In the genomic region with DNA sequence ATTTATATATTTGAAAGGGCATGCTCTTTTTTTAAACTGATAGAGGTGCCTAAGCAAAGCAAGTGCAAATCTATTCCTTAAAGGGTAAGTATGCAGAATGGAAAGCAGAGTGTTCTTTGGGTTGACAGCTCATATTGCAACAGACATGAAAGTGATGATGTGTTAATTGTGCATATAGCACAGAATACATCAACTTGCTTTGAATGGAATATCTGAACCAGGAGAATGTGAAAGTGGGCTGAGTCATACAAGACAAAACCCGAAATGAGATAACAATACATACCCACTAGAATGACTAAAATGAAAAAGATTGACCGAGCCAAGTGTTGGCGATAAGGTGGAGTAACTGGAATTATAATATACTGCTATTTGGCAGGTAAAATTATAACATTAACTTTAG, we compare ENCODE assay signal across 22 cellular contexts. TPM values are rescaled to one million over a fixed set of nuclear protein-coding genes. Genes with fewer than 3 reads are reported as not detected.
A peak's percentile ranks its signal among the peaks of the same experiment; 100 is the strongest.
DNase-seq lines count a peak whose midpoint lies in the region; FAIRE-seq and TF ChIP-seq lines count a peak whose summit lies in the region.
"Had no signal": no experiment of that assay in that cellular context is flagged by ENCODE, and none has a peak within 500 bp of the region (broad histone marks: within the 10 kb centered on the region; RNA-seq: fewer than 3 reads in every experiment).

No MANE protein-coding gene starts in this region.

- H3K4me3 Mint-ChIP-seq in activated T-cell treated with anti-CD3 and anti-CD28 coated beads, Interleukin-2, amount 50 U/mL, for 24 hours: no peak overlapping the region
- H3K4me3 Mint-ChIP-seq in type B pancreatic cell: no peak overlapping the region
- H3K4me3 Mint-ChIP-seq: CD4-positive, alpha-beta T cell had no signal

- no peaks in the 10 kb centered on the region for H3K9me3 Mint-ChIP-seq in activated T-cell treated with anti-CD3 and anti-CD28 coated beads, Interleukin-2, amount 50 U/mL, for 24 hours
- H3K9me3 Mint-ChIP-seq in type B pancreatic cell: peaks cover 5% of the 10 kb centered on the region
- H3K9me3 Mint-ChIP-seq: CD4-positive, alpha-beta T cell had no signal

- H3K27me3 Mint-ChIP-seq in activated T-cell treated with anti-CD3 and anti-CD28 coated beads, Interleukin-2, amount 50 U/mL, for 24 hours: peaks cover 40% of the 10 kb centered on the region
- peaks cover 81% of the 10 kb centered on the region for H3K27me3 Mint-ChIP-seq in type B pancreatic cell

- FAIRE-seq in GM12891 (lab: Jason Lieb, UNC): peak; percentile 13
- no peak for FAIRE-seq in D721Med (lab: Jason Lieb, UNC)

- TF ChIP-seq POLR2A in GM12891 (IDR thresholded peaks at IDR 0.05; ENCODE audit: low read depth, low read length): no peak
- TF ChIP-seq POLR2A in erythroblast (IDR thresholded peaks at IDR 0.05; ENCODE audit: low read length): no peak

- H3K36me3 Mint-ChIP-seq in activated T-cell treated with anti-CD3 and anti-CD28 coated beads, Interleukin-2, amount 50 U/mL, for 24 hours (ENCODE audit: low read depth): no peaks in the 10 kb centered on the region
- no peaks in the 10 kb centered on the region for H3K36me3 Mint-ChIP-seq in type B pancreatic cell

- peak overlapping the region; percentile 63 for H3K27ac Mint-ChIP-seq in activated T-cell treated with anti-CD3 and anti-CD28 coated beads, Interleukin-2, amount 50 U/mL, for 24 hours
- no peak overlapping the region for H3K27ac Mint-ChIP-seq in type B pancreatic cell
- H3K27ac Mint-ChIP-seq: CD4-positive, alpha-beta T cell had no signal

- peaks cover 33% of the 10 kb centered on the region for H3K4me1 Mint-ChIP-seq in activated T-cell treated with anti-CD3 and anti-CD28 coated beads, Interleukin-2, amount 50 U/mL, for 24 hours (ENCODE audit: low read depth)
- no peaks in the 10 kb centered on the region for H3K4me1 Mint-ChIP-seq in type B pancreatic cell (ENCODE audit: unreplicated experiment)

- no peak for DNase-seq in activated T-cell treated with anti-CD3 and anti-CD28 coated beads, Interleukin-2, amount 50 U/mL, for 24 hours
- DNase-seq in activated T-cell treated with anti-CD3 and anti-CD28 coated beads for 4 hours: no peak
- no peak for DNase-seq in GM12891 (ENCODE audit: insufficient read length, low spot score)
- peak; percentile 81 for DNase-seq in OCI-M1 (lab: John Stamatoyannopoulos, UW)
- DNase-seq in erythroblast (lab: John Stamatoyannopoulos, UW): peak; percentile 36 to 50
- no peak for DNase-seq in KG1 (lab: John Stamatoyannopoulos, UW)
- no peak for DNase-seq in D721Med (ENCODE audit: insufficient read length, low spot score)
- no peak for DNase-seq in type B pancreatic cell (ENCODE audit: extremely low spot score, unreplicated experiment)
- DNase-seq: CD4-positive, alpha-beta T cell; COR-L47; DMS79 treated with DMSO at 0.1 percent for 48 hours; IMR-90; Karpas-422; NCI-H1105 treated with DMSO at 0.1 percent for 48 hours; NCI-H2029 treated with DMSO at 0.1 percent for 48 hours; NCI-H345; NCI-H524; NCI-H774; NK-92 treated with Interleukin-12 subunit alpha and Interleukin-12 subunit beta, amount 100 ng/mL, for 24 hours; Peyer's patch had no signal

- TF ChIP-seq CTCF in D721Med (IDR thresholded peaks at IDR 0.05; ENCODE audit: insufficient read depth, missing control alignments): no peak
- TF ChIP-seq CTCF in type B pancreatic cell (conservative IDR thresholded peaks at IDR 0.05): no peak

TF ChIP-seq in GM12891, 5 proteins besides CTCF, POLR2A, EP300 and RAD21:
- TF ChIP-seq POU2F2 (IDR thresholded peaks at IDR 0.05; ENCODE audit: low read depth, low read length) (no peak), SPI1 (IDR thresholded peaks at IDR 0.05; ENCODE audit: low read depth, low read length) (no peak), PAX5 (IDR thresholded peaks at IDR 0.05; ENCODE audit: insufficient read depth, low read length, severe bottlenecking) (no peak), POLR2AphosphoS5 (IDR thresholded peaks at IDR 0.05; ENCODE audit: low read depth, low read length) (no peak), TAF1 (IDR thresholded peaks at IDR 0.05; ENCODE audit: low read depth, low read length) (no peak)
TF ChIP-seq in GM12891: peak in this region for 0.

RNA-seq across cellular contexts. Expression of gene CR1, which starts 4.3 kb away (rescaled TPM):
- polyA plus RNA-seq in GM12891 (2012; ENCODE audit: low read depth, missing spikeins): 3.6 TPM
- total RNA-seq in type B pancreatic cell (ENCODE audit: low replicate concordance): 0.02 and 0.56 TPM in 2 replicates
- total RNA-seq: H4, IMR-90, M059J had no signal
- polyA plus RNA-seq: IMR-90 had no signal

RNA-seq across cellular contexts. Expression of gene CR2, which starts 46.2 kb away (rescaled TPM):
- 45.8 TPM for polyA plus RNA-seq in GM12891 (2012; ENCODE audit: low read depth, missing spikeins)
- 0.21 TPM in 1 of 2 replicates, not detected in the other for total RNA-seq in type B pancreatic cell (ENCODE audit: low replicate concordance)
- total RNA-seq: IMR-90, M059J had no signal
- polyA plus RNA-seq: IMR-90 had no signal

Comparison
In these comparisons a context has a peak if more than half of its experiments do, and no peak if none do; other contexts are left out.
1. DNase-seq: peak in OCI-M1 (single experiment) and erythroblast (2 of 2); none in activated T-cell treated with anti-CD3 and anti-CD28 coated beads, Interleukin-2, amount 50 U/mL, for 24 hours (single experiment), activated T-cell treated with anti-CD3 and anti-CD28 coated beads for 4 hours (single experiment), GM12891 (single experiment), KG1 (single experiment), D721Med (single experiment) and type B pancreatic cell (single experiment).